ENCODE assay signal across 27 cellular contexts in the genomic region with DNA sequence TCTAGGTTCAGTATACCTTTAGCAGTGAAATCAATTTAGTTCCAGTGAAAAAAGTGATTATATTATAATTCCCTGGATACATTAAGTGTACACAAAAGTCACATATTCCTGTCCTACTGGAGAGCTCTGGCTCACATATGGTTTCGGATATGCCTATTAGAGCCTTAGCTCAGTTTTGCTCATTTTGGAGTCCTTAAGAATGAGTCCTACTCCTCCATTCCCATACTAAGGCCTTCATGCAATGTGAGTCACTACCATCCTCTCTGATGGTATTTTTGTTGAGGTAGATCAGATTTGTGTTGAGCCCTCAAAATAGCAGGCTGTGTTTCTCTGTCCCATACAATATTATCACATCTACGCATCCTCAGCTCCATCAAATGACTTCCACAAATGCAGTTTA.
"Had no signal": no experiment of that assay in that cellular context is flagged by ENCODE, and none has a peak within 500 bp of the region (broad histone marks: within the 10 kb centered on the region; RNA-seq: fewer than 3 reads in every experiment).

No MANE protein-coding gene starts in this region.

- H3K27me3 ChIP-seq: cardiac muscle cell, colonic mucosa, dorsolateral prefrontal cortex, foreskin keratinocyte, heart left ventricle, pancreas, right atrium auricular region, suprapubic skin, tibial artery, upper lobe of right lung had no signal

- H3K4me3 ChIP-seq: cardiac muscle cell, colonic mucosa, dorsolateral prefrontal cortex, heart left ventricle, lower lobe of right lung, pancreas, right atrium auricular region, suprapubic skin, tibial artery, upper lobe of right lung had no signal

- H3K9me3 ChIP-seq: colonic mucosa, lower lobe of right lung, pancreas, suprapubic skin, tibial artery, upper lobe of right lung had no signal

- H3K27ac ChIP-seq: cardiac muscle cell, colonic mucosa, dorsolateral prefrontal cortex, foreskin keratinocyte, heart left ventricle, lower lobe of right lung, pancreas, right atrium auricular region, suprapubic skin, tibial artery, upper lobe of right lung had no signal

- H3K36me3 ChIP-seq: cardiac muscle cell, colonic mucosa, heart left ventricle, lower lobe of right lung, pancreas, right atrium auricular region, suprapubic skin, tibial artery, upper lobe of right lung had no signal

- H3K4me1 ChIP-seq: colonic mucosa, foreskin keratinocyte, lower lobe of right lung, pancreas, right atrium auricular region, suprapubic skin, upper lobe of right lung had no signal

- DNase-seq: activated CD4-positive, alpha-beta memory T cell treated with anti-CD3 and anti-CD28 coated beads, Interleukin-2, amount 10 ng/mL, durations not matched to agents 7 days and 5 days; activated CD4-positive, alpha-beta T cell treated with anti-CD3 and anti-CD28 coated beads, Interleukin-2, amount 10 ng/mL, durations not matched to agents 7 days and 5 days; activated CD4-positive, CD25-positive, alpha-beta regulatory T cell treated with anti-CD3 and anti-CD28 coated beads, Interleukin-2, amount 50 U/mL, for 72 hours; activated naive CD8-positive, alpha-beta T cell treated with anti-CD3 and anti-CD28 coated beads, Interleukin-2, amount 50 U/mL, for 24 hours; activated T-cell treated with anti-CD3 and anti-CD28 coated beads, Interleukin-2, amount 50 U/mL, for 4 hours; cerebellar nuclear complex; colonic mucosa; dorsolateral prefrontal cortex; effector memory CD4-positive, alpha-beta T cell; foreskin keratinocyte; heart left ventricle; hypothalamus; immature natural killer cell; kidney glomerular epithelial cell; lower lobe of right lung; mesenchymal stem cell; naive thymus-derived CD8-positive, alpha-beta T cell; nucleus accumbens; pancreas; stimulated activated CD4-positive, alpha-beta T cell treated with anti-CD3 and anti-CD28 coated beads, Interleukin-15, amount 100 ng/mL, for 24 hours; stimulated activated naive CD4-positive, alpha-beta T cell; T-helper 9 cell; tibial artery; upper lobe of right lung had no signal
